ENCODE assay signal across 13 cellular contexts in genomic region chr16:81609323-81609892, GRCh38.
DNase-seq lines count a peak whose midpoint lies in the region; ATAC-seq and TF ChIP-seq lines count a peak whose summit lies in the region.
"Had no signal": no experiment of that assay in that cellular context is flagged by ENCODE, and none has a peak within 500 bp of the region (broad histone marks: within the 10 kb centered on the region; RNA-seq: fewer than 3 reads in every experiment).

No MANE protein-coding gene starts in this region.

- no peak for TF ChIP-seq POLR2A in uterus (IDR thresholded peaks at IDR 0.05)

- H3K4me1 Mint-ChIP-seq in activated naive CD8-positive, alpha-beta T cell treated with anti-CD3 and anti-CD28 coated beads, Interleukin-2, amount 10 ng/mL, durations not matched to agents 7 days and 5 days, result peaks cover 1% of the 10 kb centered on the region
- H3K4me1 Mint-ChIP-seq in activated naive CD8-positive, alpha-beta T cell treated with anti-CD3 and anti-CD28 coated beads for 36 hours, result no peaks in the 10 kb centered on the region
- H3K4me1 Mint-ChIP-seq in chondrocyte (ENCODE audit: low read depth) (peaks cover 36% of the 10 kb centered on the region), nephron progenitor cell (peaks cover 40% of the 10 kb centered on the region)
- H3K4me1 Mint-ChIP-seq: mesothelial cell of epicardium had no signal

- peak overlapping the region; percentile 15 for H3K27ac Mint-ChIP-seq in activated naive CD8-positive, alpha-beta T cell treated with anti-CD3 and anti-CD28 coated beads, Interleukin-2, amount 10 ng/mL, durations not matched to agents 7 days and 5 days
- H3K27ac Mint-ChIP-seq in activated naive CD8-positive, alpha-beta T cell treated with anti-CD3 and anti-CD28 coated beads for 36 hours, result no peak overlapping the region
- H3K27ac Mint-ChIP-seq in chondrocyte (ENCODE audit: unreplicated experiment) (peak overlapping the region; percentile 66), nephron progenitor cell (peak overlapping the region; percentile 72)

- no peak overlapping the region for H3K4me3 ChIP-seq in uterus
- H3K4me3 ChIP-seq: upper lobe of left lung had no signal

- TF ChIP-seq CTCF in chondrocyte (IDR thresholded peaks at IDR 0.05) (no peak), nephron progenitor cell (IDR thresholded peaks at IDR 0.05) (no peak), uterus (IDR thresholded peaks at IDR 0.05) (no peak)

- H3K9me3 Mint-ChIP-seq in activated naive CD8-positive, alpha-beta T cell treated with anti-CD3 and anti-CD28 coated beads, Interleukin-2, amount 10 ng/mL, durations not matched to agents 7 days and 5 days, result no peaks in the 10 kb centered on the region
- no peaks in the 10 kb centered on the region for H3K9me3 Mint-ChIP-seq in activated naive CD8-positive, alpha-beta T cell treated with anti-CD3 and anti-CD28 coated beads for 36 hours
- H3K9me3 Mint-ChIP-seq in chondrocyte (ENCODE audit: low read depth), result no peaks in the 10 kb centered on the region
- H3K9me3 Mint-ChIP-seq in nephron progenitor cell, result no peaks in the 10 kb centered on the region
- H3K9me3 Mint-ChIP-seq: mesothelial cell of epicardium had no signal

- POLR2A ChIA-PET in activated naive CD8-positive, alpha-beta T cell treated with anti-CD3 and anti-CD28 coated beads, Interleukin-2, amount 10 ng/mL, durations not matched to agents 7 days and 5 days (lab: Charles Lee), result no interaction called here

- no peaks in the 10 kb centered on the region for H3K27me3 Mint-ChIP-seq in activated naive CD8-positive, alpha-beta T cell treated with anti-CD3 and anti-CD28 coated beads, Interleukin-2, amount 10 ng/mL, durations not matched to agents 7 days and 5 days
- H3K27me3 Mint-ChIP-seq in activated naive CD8-positive, alpha-beta T cell treated with anti-CD3 and anti-CD28 coated beads for 36 hours, result no peaks in the 10 kb centered on the region
- H3K27me3 Mint-ChIP-seq in chondrocyte (ENCODE audit: low read depth), result no peaks in the 10 kb centered on the region
- peaks cover 6% of the 10 kb centered on the region for H3K27me3 Mint-ChIP-seq in nephron progenitor cell (ENCODE audit: low read depth, poor library complexity)

- no peaks in the 10 kb centered on the region for H3K27me3 ChIP-seq in uterus
- H3K27me3 ChIP-seq: upper lobe of left lung had no signal

- no peaks in the 10 kb centered on the region for H3K36me3 ChIP-seq in uterus

- H3K36me3 Mint-ChIP-seq in activated naive CD8-positive, alpha-beta T cell treated with anti-CD3 and anti-CD28 coated beads, Interleukin-2, amount 10 ng/mL, durations not matched to agents 7 days and 5 days, result peaks cover 2% of the 10 kb centered on the region
- H3K36me3 Mint-ChIP-seq in activated naive CD8-positive, alpha-beta T cell treated with anti-CD3 and anti-CD28 coated beads for 36 hours, result peaks cover 6% of the 10 kb centered on the region
- no peaks in the 10 kb centered on the region for H3K36me3 Mint-ChIP-seq in chondrocyte (ENCODE audit: low read depth)
- H3K36me3 Mint-ChIP-seq in nephron progenitor cell (ENCODE audit: low read depth), result peaks cover 26% of the 10 kb centered on the region

- no peaks in the 10 kb centered on the region for H3K9me3 ChIP-seq in uterus
- H3K9me3 ChIP-seq: upper lobe of left lung had no signal

- intact Hi-C loops in uterus (cut with DNase I; ENCODE audit: low total_unique reads), result no loop called here

- DNase-seq in activated naive CD8-positive, alpha-beta T cell treated with anti-CD3 and anti-CD28 coated beads, Interleukin-2, amount 10 ng/mL, durations not matched to agents 7 days and 5 days, result no peak
- no peak for DNase-seq in activated naive CD8-positive, alpha-beta T cell treated with anti-CD3 and anti-CD28 coated beads for 36 hours
- DNase-seq in chondrocyte (ENCODE audit: low spot score) (no peak), nephron progenitor cell (no peak), uterus (no peak), NCI-H1092 (lab: John Stamatoyannopoulos, UW) (no peak), HT-29 (ENCODE audit: low spot score) (no peak)
- DNase-seq: NCI-H187 had no signal

- peaks cover 0 to 7% of the 10 kb centered on the region in 2 donors for H3K4me1 ChIP-seq in uterus

- no peak for ATAC-seq in activated naive CD8-positive, alpha-beta T cell treated with anti-CD3 and anti-CD28 coated beads, Interleukin-2, amount 10 ng/mL, durations not matched to agents 7 days and 5 days (ENCODE audit: low read depth)
- ATAC-seq in HG03039 (IDR thresholded peaks at IDR 0.05; ENCODE audit: unreplicated experiment), result no peak

- no peak overlapping the region for H3K4me3 Mint-ChIP-seq in activated naive CD8-positive, alpha-beta T cell treated with anti-CD3 and anti-CD28 coated beads, Interleukin-2, amount 10 ng/mL, durations not matched to agents 7 days and 5 days
- H3K4me3 Mint-ChIP-seq in activated naive CD8-positive, alpha-beta T cell treated with anti-CD3 and anti-CD28 coated beads for 36 hours, result no peak overlapping the region
- no peak overlapping the region for H3K4me3 Mint-ChIP-seq in chondrocyte (ENCODE audit: unreplicated experiment)
- H3K4me3 Mint-ChIP-seq in nephron progenitor cell, result no peak overlapping the region
- H3K4me3 Mint-ChIP-seq: mesothelial cell of epicardium had no signal

- H3K27ac ChIP-seq in uterus, result peak overlapping the region; percentile 54 to 79
- H3K27ac ChIP-seq: epithelial cell of prostate, KMS-11 had no signal
